18 cellular contexts compared by ENCODE assay signal in the genomic region with DNA sequence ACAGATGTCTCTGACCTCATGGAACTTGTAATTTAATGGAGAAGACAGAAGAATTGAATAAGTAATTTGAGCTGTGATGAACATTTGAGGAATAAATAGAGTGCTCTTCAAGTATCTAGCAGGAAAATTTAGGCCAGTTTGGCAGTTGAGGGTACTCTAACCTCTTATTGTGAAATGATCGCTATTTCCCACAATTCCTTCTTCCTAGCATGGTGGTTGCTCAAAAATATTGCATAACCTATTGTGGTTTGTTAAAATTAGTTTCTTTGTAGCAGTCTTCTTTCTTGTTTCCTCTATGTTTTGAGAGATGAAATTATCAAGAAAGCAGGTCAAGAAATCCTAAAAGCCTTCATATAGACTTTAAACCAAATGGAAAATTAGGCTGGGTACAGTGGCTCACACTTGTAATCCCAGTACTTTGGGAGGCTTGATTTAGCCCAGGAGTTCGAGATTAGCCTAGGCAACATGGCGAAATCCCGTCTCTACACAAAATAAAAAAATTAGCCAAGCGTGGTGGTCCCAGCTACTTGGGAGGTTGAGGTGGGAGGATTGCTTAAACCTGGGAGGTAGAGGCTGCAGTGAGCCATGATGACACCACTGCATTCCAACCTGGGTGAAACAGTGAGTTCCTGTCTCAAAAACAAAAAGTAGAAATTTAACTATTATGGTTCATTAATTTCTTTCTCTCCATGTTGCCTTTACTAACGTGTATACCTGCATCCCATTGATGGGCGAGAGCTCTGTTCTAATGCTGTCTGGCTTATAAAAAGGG. TPM values are rescaled to one million over a fixed set of nuclear protein-coding genes. Genes with fewer than 3 reads are reported as not detected.
DNase-seq lines count a peak whose midpoint lies in the region; ATAC-seq, FAIRE-seq and TF ChIP-seq lines count a peak whose summit lies in the region.
"Had no signal": no experiment of that assay in that cellular context is flagged by ENCODE, and none has a peak within 500 bp of the region (broad histone marks: within the 10 kb centered on the region; RNA-seq: fewer than 3 reads in every experiment).

No MANE protein-coding gene starts in this region.

- H3K79me1 ChIP-seq in mesenchymal stem cell (replicated peaks; ENCODE audit: low read length, poor library complexity, severe bottlenecking): no peaks in the 10 kb centered on the region

- FAIRE-seq in kidney (lab: Jason Lieb, UNC): no peak
- FAIRE-seq: GM12878, pancreas had no signal

- H3K4me1 ChIP-seq in adipocyte (ENCODE audit: control insufficient read depth, insufficient read depth, low read length) (peaks cover 23% of the 10 kb centered on the region), mesenchymal stem cell (ENCODE audit: control insufficient read depth, insufficient read depth, low read depth, low read length) (peaks cover 4% of the 10 kb centered on the region), adrenal gland (replicated peaks in 1 of 2) (no peaks in the 10 kb centered on the region), kidney (ENCODE audit: control insufficient read depth in 1 of 2, insufficient read depth in 1 of 2, low read depth in 1 of 2, low read length in 2 of 2) (no peaks in the 10 kb centered on the region)
- H3K4me1 ChIP-seq: pancreas, Peyer's patch had no signal

- H3K36me3 ChIP-seq in adipocyte (ENCODE audit: control insufficient read depth, insufficient read depth, low read length, severe bottlenecking) (no peaks in the 10 kb centered on the region), mesenchymal stem cell (ENCODE audit: control insufficient read depth in 1 of 2, insufficient read depth in 2 of 2, low read depth in 1 of 2, low read length in 2 of 2) (no peaks in the 10 kb centered on the region), adrenal gland (replicated peaks in 1 of 2) (peaks cover 0 to 16% of the 10 kb centered on the region in 2 donors), kidney (ENCODE audit: control insufficient read depth in 1 of 2, insufficient read depth in 2 of 2, low read length in 2 of 2) (peaks cover 0 to 11% of the 10 kb centered on the region in 2 donors)
- H3K36me3 ChIP-seq: pancreas had no signal

- WGBS in mesenchymal stem cell: 96% methylated on average over 4 of the region's 7 CpGs
- 83 to 90% (median 87%) methylated on average over 7 of the region's 7 CpGs for WGBS in adrenal gland, 4 donors

- H3K4me1 Mint-ChIP-seq in CD14-positive monocyte: peaks cover 81% of the 10 kb centered on the region
- H3K4me1 Mint-ChIP-seq: activated naive CD8-positive, alpha-beta T cell treated with anti-CD3 and anti-CD28 coated beads for 36 hours; central memory CD8-positive, alpha-beta T cell had no signal

- no peak overlapping the region for H2AK5ac ChIP-seq in mesenchymal stem cell (ENCODE audit: low read length, severe bottlenecking)

- H3K27me3 Mint-ChIP-seq in CD14-positive monocyte (ENCODE audit: low read depth in 3 of 3): peaks cover 0 to 2% (median 0%) of the 10 kb centered on the region in 3 donors
- H3K27me3 Mint-ChIP-seq: activated naive CD8-positive, alpha-beta T cell treated with anti-CD3 and anti-CD28 coated beads for 36 hours; central memory CD8-positive, alpha-beta T cell had no signal

- no peak for TF ChIP-seq POLR2A in adrenal gland (IDR thresholded peaks at IDR 0.05)

- H2BK12ac ChIP-seq in mesenchymal stem cell (ENCODE audit: low read length in 2 of 2): no peak overlapping the region

- H3K9me3 ChIP-seq in adipocyte (ENCODE audit: control insufficient read depth, low read length): peaks cover 4% of the 10 kb centered on the region
- peaks cover 4% of the 10 kb centered on the region for H3K9me3 ChIP-seq in mesenchymal stem cell (ENCODE audit: control insufficient read depth, low read length)
- H3K9me3 ChIP-seq in adrenal gland (replicated peaks in 1 of 3): no peaks in the 10 kb centered on the region
- H3K9me3 ChIP-seq in kidney (ENCODE audit: control insufficient read depth in 1 of 2, low read length in 2 of 2): no peaks in the 10 kb centered on the region
- H3K9me3 ChIP-seq: pancreas, Peyer's patch had no signal

- H3K27ac ChIP-seq in mesenchymal stem cell (ENCODE audit: low read length, poor library complexity, severe bottlenecking) (peak overlapping the region; percentile 81), adrenal gland (no peak overlapping the region), kidney (ENCODE audit: low read depth in 2 of 2, low read length in 2 of 2) (no peak overlapping the region)
- H3K27ac ChIP-seq: pancreas, Peyer's patch had no signal

- no peak overlapping the region for H3K14ac ChIP-seq in mesenchymal stem cell (ENCODE audit: low read length in 2 of 2)

- peak overlapping the region; percentile 84 to 97 (median 96) for H3K27ac Mint-ChIP-seq in CD14-positive monocyte
- H3K27ac Mint-ChIP-seq: activated naive CD8-positive, alpha-beta T cell treated with anti-CD3 and anti-CD28 coated beads for 36 hours; T-helper 1 cell treated with Interleukin-12 subunit alpha and Interleukin-12 subunit beta and Interleukin-4 antibody, amounts not matched to agents 30 μg/mL and 1 μg/mL, for 36 hours had no signal

- no peak for ATAC-seq in HG02885 (IDR thresholded peaks at IDR 0.05; ENCODE audit: poor library complexity, unreplicated experiment)
- ATAC-seq in left colon: no peak
- ATAC-seq: GM12878 had no signal

- H3K4me2 ChIP-seq in mesenchymal stem cell (ENCODE audit: low read length, poor library complexity, severe bottlenecking): no peak overlapping the region

- DNase-seq in CD14-positive monocyte (ENCODE audit: low spot score) (no peak), MV-4-11 (lab: John Stamatoyannopoulos, UW) (peak; percentile 99), adipocyte (ENCODE audit: low read depth) (peak; percentile 36), mesenchymal stem cell (no peak), adrenal gland (no peak), kidney (no peak), left colon (no peak)
- DNase-seq: activated CD4-positive, alpha-beta T cell treated with anti-CD3 and anti-CD28 coated beads for 4 hours; activated naive CD8-positive, alpha-beta T cell treated with anti-CD3 and anti-CD28 coated beads for 36 hours; activated T-cell treated with anti-CD3 and anti-CD28 coated beads for 4 hours; C1 segment of cervical spinal cord; NCI-H1105 treated with DMSO at 0.1 percent for 48 hours; pancreas; Peyer's patch had no signal

- no peak overlapping the region for H2BK120ac ChIP-seq in mesenchymal stem cell (ENCODE audit: low read depth, low read length)

- H3K27me3 ChIP-seq in adipocyte (replicated peaks; ENCODE audit: control insufficient read depth, insufficient read depth, low read length) (no peaks in the 10 kb centered on the region), mesenchymal stem cell (ENCODE audit: control insufficient read depth in 1 of 2, insufficient read depth in 1 of 2, low read length in 2 of 2) (no peaks in the 10 kb centered on the region), adrenal gland (no peaks in the 10 kb centered on the region)
- H3K27me3 ChIP-seq: pancreas, Peyer's patch had no signal

- peak overlapping the region; percentile 50 to 70 for H3K4me3 Mint-ChIP-seq in CD14-positive monocyte
- H3K4me3 Mint-ChIP-seq: activated naive CD8-positive, alpha-beta T cell treated with anti-CD3 and anti-CD28 coated beads for 36 hours; central memory CD8-positive, alpha-beta T cell; T-helper 1 cell treated with Interleukin-12 subunit alpha and Interleukin-12 subunit beta and Interleukin-4 antibody, amounts not matched to agents 30 μg/mL and 1 μg/mL, for 36 hours had no signal

- H2BK5ac ChIP-seq in mesenchymal stem cell (ENCODE audit: low read depth, low read length, poor library complexity, severe bottlenecking): no peak overlapping the region

- no peak overlapping the region for H3K9ac ChIP-seq in adipocyte (ENCODE audit: low read length)
- peak overlapping the region; percentile 60 for H3K9ac ChIP-seq in mesenchymal stem cell (ENCODE audit: low read length)
- no peak overlapping the region for H3K9ac ChIP-seq in kidney (ENCODE audit: low read length in 2 of 2)

- H3K4ac ChIP-seq in mesenchymal stem cell (ENCODE audit: low read depth in 1 of 2, low read length in 2 of 2): no peak overlapping the region

- no peak overlapping the region for H2AFZ ChIP-seq in mesenchymal stem cell (ENCODE audit: low read depth, low read length)

- H4K91ac ChIP-seq in mesenchymal stem cell (ENCODE audit: low read length): no peak overlapping the region

- H3K18ac ChIP-seq in mesenchymal stem cell (ENCODE audit: low read depth in 1 of 2, low read length in 2 of 2): no peak overlapping the region

- intact Hi-C loops in CD14-positive monocyte (cut with micrococcal nuclease): no loop called here
- intact Hi-C loops in adrenal gland (cut with DNase I): no loop called here
- intact Hi-C loops in kidney (cut with DNase I): no loop called here
- intact Hi-C loops in left colon (cut with DNase I, micrococcal nuclease): no loop called here

- TF ChIP-seq CTCF in CD14-positive monocyte (IDR thresholded peaks at IDR 0.05) (no peak), adrenal gland (IDR thresholded peaks at IDR 0.05) (no peak), kidney (IDR thresholded peaks at IDR 0.05; ENCODE audit: borderline replicate concordance, extremely low read depth, insufficient read depth) (no peak)

- H3K23ac ChIP-seq in mesenchymal stem cell (ENCODE audit: low read length in 2 of 2): no peak overlapping the region

- H3K9me3 Mint-ChIP-seq in CD14-positive monocyte: peaks cover 3 to 8% (median 5%) of the 10 kb centered on the region in 7 donors
- H3K9me3 Mint-ChIP-seq: activated naive CD8-positive, alpha-beta T cell treated with anti-CD3 and anti-CD28 coated beads for 36 hours; central memory CD8-positive, alpha-beta T cell; T-helper 1 cell treated with Interleukin-12 subunit alpha and Interleukin-12 subunit beta and Interleukin-4 antibody, amounts not matched to agents 30 μg/mL and 1 μg/mL, for 36 hours had no signal

- H3K36me3 Mint-ChIP-seq in CD14-positive monocyte: peaks cover 3% of the 10 kb centered on the region in 2 donors

- H3K4me3 ChIP-seq in adipocyte (ENCODE audit: low read length): no peak overlapping the region
- H3K4me3 ChIP-seq in mesenchymal stem cell (ENCODE audit: insufficient read depth in 1 of 2, low read depth in 1 of 2, low read length in 2 of 2): peak overlapping the region in 1 of 2 experiments; percentile 1
- no peak overlapping the region for H3K4me3 ChIP-seq in adrenal gland
- H3K4me3 ChIP-seq in kidney (ENCODE audit: low read length in 2 of 2): no peak overlapping the region
- H3K4me3 ChIP-seq: GM12878, pancreas, Peyer's patch had no signal

- H2BK15ac ChIP-seq in mesenchymal stem cell (ENCODE audit: low read depth, poor library complexity, severe bottlenecking): no peak overlapping the region

- H4K8ac ChIP-seq in mesenchymal stem cell (ENCODE audit: low read length): no peak overlapping the region

RNA-seq across cellular contexts. Expression of a gene that starts 58.7 kb away (rescaled TPM):
- polyA plus RNA-seq in CD14-positive monocyte (1 to 10 TPM; 3.9 to 4.3 TPM), adrenal gland (10 to 100 TPM; 14.6 to 20.3 (median 19.1) TPM), kidney (ENCODE audit: insufficient read depth, low read depth, low replicate concordance) (28.7 TPM)
- 0.72 TPM for polyA plus RNA-seq in mesenchymal stem cell (2013, experiment 1 of 2)
- 0.67 TPM for polyA plus RNA-seq in mesenchymal stem cell (2013, experiment 2 of 2)
- total RNA-seq in adrenal gland (10 to 100 TPM; 11.1 to 54.4 (median 30.1) TPM), kidney (10.3 TPM), left colon (10 to 100 TPM in 1 of 2 donors, 1 to 10 TPM in 1; 8.2 to 11.1 TPM)

RNA-seq across cellular contexts. Expression of a gene that starts 59.1 kb away (rescaled TPM):
- polyA plus RNA-seq in CD14-positive monocyte (10 to 100 TPM; 49.3 to 52.8 TPM), adrenal gland (100 to 1,000 TPM; 150 to 323 (median 279) TPM), kidney (ENCODE audit: insufficient read depth, low read depth, low replicate concordance) (68.4 TPM)
- polyA plus RNA-seq in mesenchymal stem cell (2013, experiment 1 of 2): 34.4 TPM
- 34.0 TPM for polyA plus RNA-seq in mesenchymal stem cell (2013, experiment 2 of 2)
- total RNA-seq in adrenal gland (100 to 1,000 TPM; 284 to 925 (median 405) TPM), kidney (74.1 TPM), left colon (10 to 100 TPM; 35.3 to 39.3 TPM)

RNA-seq across cellular contexts. Expression of a gene that starts 59.9 kb away (rescaled TPM):
- 100 to 1,000 TPM; 331 to 341 TPM for polyA plus RNA-seq in CD14-positive monocyte
- 295 TPM for polyA plus RNA-seq in mesenchymal stem cell (2013, experiment 1 of 2)
- polyA plus RNA-seq in mesenchymal stem cell (2013, experiment 2 of 2): 307 TPM
- total RNA-seq in adrenal gland: 1,000 to 10,000 TPM in 1 of 8 donors, 100 to 1,000 TPM in 7; 211 to 1,020 (median 554) TPM
- polyA plus RNA-seq in adrenal gland: 100 to 1,000 TPM; 253 to 508 (median 491) TPM
- 107 TPM for total RNA-seq in kidney
- 312 TPM for polyA plus RNA-seq in kidney (ENCODE audit: insufficient read depth, low read depth, low replicate concordance)
- total RNA-seq in left colon: 10 to 100 TPM; 54.3 to 56.7 TPM

Comparison
In these comparisons a context has a peak if more than half of its experiments do, and no peak if none do; other contexts are left out.
1. DNase-seq: peak in MV-4-11 (single experiment) and adipocyte (single experiment); none in CD14-positive monocyte (single experiment), mesenchymal stem cell (single experiment), adrenal gland (0 of 7), kidney (single experiment) and left colon (0 of 2).